28 cellular contexts compared by ENCODE assay signal in the genomic region with DNA sequence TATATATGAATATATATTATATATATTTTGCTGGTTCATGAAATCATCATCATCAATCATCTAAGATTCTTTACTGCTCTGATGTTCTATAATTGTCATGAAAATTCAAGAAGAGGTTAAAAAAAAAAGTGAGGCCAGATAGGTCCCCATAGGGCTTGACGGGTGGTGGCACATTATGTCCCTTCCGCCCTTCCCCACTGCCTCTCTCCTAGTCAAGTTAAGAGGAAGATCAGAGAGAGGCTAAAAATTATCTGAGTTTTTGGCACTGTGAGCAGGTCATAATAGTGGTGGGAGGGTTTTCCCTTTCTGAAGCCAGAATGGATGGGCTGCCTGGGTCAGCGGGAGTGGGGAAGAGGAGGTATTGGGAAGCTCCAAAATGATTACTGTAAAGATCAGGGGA. TPM values are rescaled to one million over a fixed set of nuclear protein-coding genes. Genes with fewer than 3 reads are reported as not detected.
DNase-seq lines count a peak whose midpoint lies in the region; ATAC-seq and TF ChIP-seq lines count a peak whose summit lies in the region.
"Had no signal": no experiment of that assay in that cellular context is flagged by ENCODE, and none has a peak within 500 bp of the region (broad histone marks: within the 10 kb centered on the region; RNA-seq: fewer than 3 reads in every experiment).

No MANE protein-coding gene starts in this region.

- no peak overlapping the region for H3K4me2 ChIP-seq in mammary epithelial cell (ENCODE audit: insufficient read depth, low read depth, low read length)

- DNase-seq in breast epithelium (ENCODE audit: low spot score in 2 of 2) (no peak), mammary epithelial cell (no peak), right cardiac atrium (peak in 1 of 3 donors; percentile 57), gastrocnemius medialis (no peak), vagina (ENCODE audit: extremely low spot score in 2 of 2) (no peak), RKO (ENCODE audit: low spot score) (no peak)
- DNase-seq: 8988T; activated CD4-positive, alpha-beta T cell treated with anti-CD3 and anti-CD28 coated beads for 4 hours; activated T-cell treated with anti-CD3 and anti-CD28 coated beads for 4 hours; amygdala; COR-L47; DMS79; head of caudate nucleus; lower lobe of right lung; MV-4-11; NCI-H1436 treated with DMSO at 0.1 percent for 48 hours; NCI-H2081 treated with DMSO at 0.1 percent for 48 hours; NCI-H748 treated with DMSO at 0.1 percent for 48 hours; Peyer's patch; spleen; stimulated activated CD4-positive, alpha-beta T cell treated with anti-CD3 and anti-CD28 coated beads, Interleukin-2, amount 100 ng/mL, for 24 hours; stimulated activated naive CD8-positive, alpha-beta T cell treated with anti-CD3 and anti-CD28 coated beads, Interleukin-15, Interleukin-2, amounts not matched to agents 100 U/mL and 50 U/mL, for 24 hours; thyroid gland; WERI-Rb-1 had no signal

- ATAC-seq in right cardiac atrium, result no peak
- ATAC-seq in gastrocnemius medialis, result no peak
- ATAC-seq in GM21528 (IDR thresholded peaks at IDR 0.05; ENCODE audit: low FRiP score, unreplicated experiment), result no peak
- no peak for ATAC-seq in GM21576 (IDR thresholded peaks at IDR 0.05; ENCODE audit: unreplicated experiment)
- ATAC-seq: lower lobe of right lung; natural killer cell treated with Interleukin-12 subunit alpha and Interleukin-12 subunit beta and Interleukin-15 and Interleukin-18, amount 100 ng/mL, for 72 hours; stimulated activated naive CD8-positive, alpha-beta T cell treated with anti-CD3 and anti-CD28 coated beads, Interleukin-15, Interleukin-2, amounts not matched to agents 100 U/mL and 50 U/mL, for 24 hours had no signal

- no peaks in the 10 kb centered on the region for H3K79me2 ChIP-seq in mammary epithelial cell (ENCODE audit: insufficient read depth, low read length)

- dilution Hi-C loops in mammary epithelial cell (cut with HindIII; ENCODE audit: low sequenced_read_pairs), result no loop called here

- CTCF ChIA-PET in mammary epithelial cell (lab: Charles Lee; ENCODE audit: low non-redundant PET), result interaction anchor here (0.5 kb wide), 1 partner anchor 158 kb away, joined by 8 read pairs; no protein-coding TSS in a partner anchor

- 100% methylated on average over 2 of the region's 3 CpGs for WGBS in mammary epithelial cell (ENCODE audit: low coverage, missing lambda C conversion rate)
- WGBS in right cardiac atrium, result 53% methylated on average over 3 of the region's 3 CpGs

- no TSS peak for BruUV-seq in mammary epithelial cell (replicated peaks; lab: Mats Ljungman, UMichigan)

- in situ Hi-C loops in mammary epithelial cell (cut with MboI; ENCODE audit: low sequenced_read_pairs in 2 of 2), result no loop called here
- in situ Hi-C loops in gastrocnemius medialis (cut with MboI; ENCODE audit: low sequenced_read_pairs in 4 of 4), result loop anchor here in 2 of 4 donors (10.0 kb wide), 1 partner anchor 119 kb away; no protein-coding TSS in a partner anchor

- H3K9me3 ChIP-seq in breast epithelium (no peaks in the 10 kb centered on the region), mammary epithelial cell (replicated peaks; ENCODE audit: insufficient read depth, low read length) (no peaks in the 10 kb centered on the region), right cardiac atrium (ENCODE audit: control insufficient read depth, low read length) (no peaks in the 10 kb centered on the region), gastrocnemius medialis (no peaks in the 10 kb centered on the region), vagina (no peaks in the 10 kb centered on the region)
- H3K9me3 ChIP-seq: lower lobe of right lung, Peyer's patch, spleen, thyroid gland had no signal

- intact Hi-C loops in breast epithelium (cut with DNase I; ENCODE audit: low total_unique reads), result no loop called here
- intact Hi-C loops in mammary epithelial cell (cut with micrococcal nuclease), result loop anchor here (10.0 kb wide), 1 partner anchor 209 kb away; a partner anchor contains a TSS
- intact Hi-C loops in right cardiac atrium (cut with DNase I), result loop anchor here in 1 of 4 donors (10.0 kb wide), 1 partner anchor 149 kb away; no protein-coding TSS in a partner anchor
- intact Hi-C loops in gastrocnemius medialis (cut with DNase I; ENCODE audit: low total_unique reads), result loop anchor here (10.0 kb wide), 1 partner anchor 251 kb away; no protein-coding TSS in a partner anchor
- intact Hi-C loops in vagina (cut with DNase I), result no loop called here

- H3K4me3 ChIP-seq in breast epithelium (peak overlapping the region in 1 of 3 donors; percentile 37), mammary epithelial cell (replicated peaks in 1 of 3; ENCODE audit: insufficient read depth in 1 of 3, low read depth in 2 of 3, low read length in 3 of 3) (no peak overlapping the region), right cardiac atrium (ENCODE audit: low read length) (no peak overlapping the region), gastrocnemius medialis (no peak overlapping the region), vagina (no peak overlapping the region)
- H3K4me3 ChIP-seq: lower lobe of right lung, Peyer's patch, spleen, thyroid gland had no signal

- peak overlapping the region; percentile 66 to 69 for H3K27ac ChIP-seq in breast epithelium
- no peak overlapping the region for H3K27ac ChIP-seq in mammary epithelial cell (ENCODE audit: insufficient read depth, low read depth, low read length)
- peak overlapping the region; percentile 74 for H3K27ac ChIP-seq in right cardiac atrium (ENCODE audit: low read length)
- peak overlapping the region; percentile 72 to 88 (median 85) for H3K27ac ChIP-seq in gastrocnemius medialis
- peak overlapping the region; percentile 16 for H3K27ac ChIP-seq in vagina
- H3K27ac ChIP-seq: C4-2B, lower lobe of right lung, thyroid gland, WERI-Rb-1 had no signal

- H3K27me3 ChIP-seq in breast epithelium (no peaks in the 10 kb centered on the region), mammary epithelial cell (ENCODE audit: insufficient read depth, low read length) (no peaks in the 10 kb centered on the region), right cardiac atrium (ENCODE audit: control insufficient read depth, insufficient read depth) (no peaks in the 10 kb centered on the region), gastrocnemius medialis (no peaks in the 10 kb centered on the region), vagina (no peaks in the 10 kb centered on the region)
- H3K27me3 ChIP-seq: Peyer's patch, thyroid gland had no signal

- H3K36me3 ChIP-seq in breast epithelium (no peaks in the 10 kb centered on the region), mammary epithelial cell (ENCODE audit: insufficient read depth, low read length) (no peaks in the 10 kb centered on the region), gastrocnemius medialis (no peaks in the 10 kb centered on the region), vagina (no peaks in the 10 kb centered on the region)
- H3K36me3 ChIP-seq: lower lobe of right lung, Peyer's patch, spleen, thyroid gland, WERI-Rb-1 had no signal

- no peak overlapping the region for H3K9ac ChIP-seq in mammary epithelial cell (ENCODE audit: insufficient read depth, low read length)

- H3K4me1 ChIP-seq in breast epithelium, result peaks cover 0 to 3% of the 10 kb centered on the region in 2 donors
- H3K4me1 ChIP-seq in mammary epithelial cell (ENCODE audit: insufficient read depth, low read length), result peaks cover 13% of the 10 kb centered on the region
- peaks cover 3% of the 10 kb centered on the region for H3K4me1 ChIP-seq in right cardiac atrium (ENCODE audit: control insufficient read depth, insufficient read depth, low read length)
- H3K4me1 ChIP-seq in gastrocnemius medialis, result peaks cover 56 to 66% of the 10 kb centered on the region in 2 donors
- peaks cover 14% of the 10 kb centered on the region for H3K4me1 ChIP-seq in vagina
- H3K4me1 ChIP-seq: thyroid gland had no signal

- TF ChIP-seq POLR2A in breast epithelium (IDR thresholded peaks at IDR 0.05) (no peak), gastrocnemius medialis (IDR thresholded peaks at IDR 0.05) (no peak), vagina (IDR thresholded peaks at IDR 0.05) (no peak)

- H4K20me1 ChIP-seq in mammary epithelial cell (ENCODE audit: insufficient read depth, low read length), result no peaks in the 10 kb centered on the region

- H2AFZ ChIP-seq in mammary epithelial cell (ENCODE audit: low read depth, low read length), result no peak overlapping the region

- TF ChIP-seq CTCF in breast epithelium (IDR thresholded peaks at IDR 0.05) (no peak), mammary epithelial cell (conservative IDR thresholded peaks at IDR 0.05 in 1 of 2, IDR thresholded peaks at IDR 0.05 in 1 of 2; ENCODE audit: extremely low read depth in 1 of 2, insufficient read depth in 1 of 2, low read depth in 1 of 2, low read length in 2 of 2) (no peak), gastrocnemius medialis (IDR thresholded peaks at IDR 0.05 in 4 of 5, conservative IDR thresholded peaks at IDR 0.05 in 1 of 5) (no peak), vagina (IDR thresholded peaks at IDR 0.05) (no peak)

RNA-seq across cellular contexts. Expression of a gene that starts 5.4 kb away (rescaled TPM):
- total RNA-seq in breast epithelium (10 to 100 TPM; 30.2 to 90.1 (median 52.7) TPM), mammary epithelial cell (10 to 100 TPM in 1 of 2 donors, 1 to 10 TPM in 1; 3.3 to 11.2 TPM), right cardiac atrium (100 to 1,000 TPM; 111 to 134 (median 118) TPM), gastrocnemius medialis (1,000 to 10,000 TPM in 3 of 4 donors, 100 to 1,000 TPM in 1; 998 to 4,186 (median 1,764) TPM), vagina (109 TPM)
- polyA plus RNA-seq in mammary epithelial cell (0.22 TPM), right cardiac atrium (29.6 TPM)
- polyA minus RNA-seq in mammary epithelial cell, result 0.41 TPM

RNA-seq across cellular contexts. Expression of a gene that starts 58.1 kb away (rescaled TPM):
- total RNA-seq in breast epithelium (10 to 100 TPM; 24.5 to 63.6 (median 50.8) TPM), mammary epithelial cell (10 to 100 TPM; 41.8 to 70.6 TPM), right cardiac atrium (10 to 100 TPM; 13.8 to 37.1 (median 20.9) TPM), gastrocnemius medialis (10 to 100 TPM in 3 of 4 donors, 1 to 10 TPM in 1; 8.9 to 16.2 (median 10.4) TPM), vagina (24.1 TPM)
- polyA plus RNA-seq in mammary epithelial cell (30.7 TPM), right cardiac atrium (7.3 TPM)
- 50.5 TPM for polyA minus RNA-seq in mammary epithelial cell

Comparison
In these comparisons a context has a peak if more than half of its experiments do, and no peak if none do; other contexts are left out.
1. intact Hi-C loops: an anchor here in mammary epithelial cell (10.0 kb wide) and gastrocnemius medialis (10.0 kb wide); none called in breast epithelium and vagina.